37 cellular contexts compared by ENCODE assay signal in genomic region chr3:127017229-127017628, GRCh38.
"Had no signal": no experiment of that assay in that cellular context is flagged by ENCODE, and none has a peak within 500 bp of the region (broad histone marks: within the 10 kb centered on the region; RNA-seq: fewer than 3 reads in every experiment).

No MANE protein-coding gene starts in this region.

- H3K4me3 ChIP-seq: adrenal gland, cardiac muscle cell had no signal

- H3K4me3 Mint-ChIP-seq: activated B cell treated with CpG ODN at 0.5 μM for 24 hours; activated CD4-positive, alpha-beta memory T cell treated with anti-CD3 and anti-CD28 coated beads for 36 hours; activated CD4-positive, alpha-beta T cell treated with anti-CD3 and anti-CD28 coated beads, Interleukin-2, amount 10 ng/mL, durations not matched to agents 24 days and 14 days; activated CD8-positive, alpha-beta T cell treated with anti-CD3 and anti-CD28 coated beads for 36 hours; activated naive CD4-positive, alpha-beta T cell treated with anti-CD3 and anti-CD28 coated beads for 36 hours; activated naive CD8-positive, alpha-beta T cell treated with anti-CD3 and anti-CD28 coated beads for 36 hours; activated T-cell treated with anti-CD3 and anti-CD28 coated beads, Interleukin-2, amount 50 U/mL, for 4 hours; activated T-cell treated with anti-CD3 and anti-CD28 coated beads, Interleukin-2, amount 50 U/mL, for 72 hours; activated T-helper 1 cell treated with anti-CD3 and anti-CD28 coated beads, Interleukin-12 subunit alpha, Interleukin-12 subunit beta, Interleukin-2, Interleukin-4 antibody, amounts not matched to agents 30 ng/mL and 10 ng/mL and 1 ng/mL, durations not matched to agents 14 hours and 24 hours and 36 hours; activated T-helper 17 cell treated with anti-CD3 and anti-CD28 coated beads, Interleukin-2, amount 50 U/mL, for 72 hours; brain; central memory CD8-positive, alpha-beta T cell; T-helper 1 cell treated with Interleukin-12 subunit alpha and Interleukin-12 subunit beta and Interleukin-4 antibody, amounts not matched to agents 30 μg/mL and 1 μg/mL, for 36 hours; T-helper 2 cell treated with Interferon-gamma antibody and Interleukin-4, amounts not matched to agents 5 μg/mL and 100 μg/mL, for 36 hours had no signal

- H3K9me3 ChIP-seq: adrenal gland had no signal

- ATAC-seq: activated CD8-positive, alpha-beta T cell treated with anti-CD3 and anti-CD28 coated beads for 36 hours; activated naive CD4-positive, alpha-beta T cell treated with anti-CD3 and anti-CD28 coated beads, Interleukin-2, amount 50 U/mL, for 72 hours; activated T-cell treated with anti-CD3 and anti-CD28 coated beads, Interleukin-2, amount 50 U/mL, for 4 hours; activated T-cell treated with anti-CD3 and anti-CD28 coated beads, Interleukin-2, amount 50 U/mL, for 72 hours; activated T-helper 17 cell treated with anti-CD3 and anti-CD28 coated beads, Interleukin-2, amount 50 U/mL, for 72 hours had no signal

- DNase-seq: activated B cell treated with CpG ODN at 0.5 μM for 24 hours; activated CD4-positive, alpha-beta memory T cell treated with anti-CD3 and anti-CD28 coated beads for 36 hours; activated CD4-positive, alpha-beta T cell treated with anti-CD3 and anti-CD28 coated beads for 4 hours; activated CD4-positive, alpha-beta T cell treated with anti-CD3 and anti-CD28 coated beads, Interleukin-2, amount 10 ng/mL, durations not matched to agents 24 days and 14 days; activated CD4-positive, alpha-beta T cell treated with anti-CD3 and anti-CD28 coated beads, Interleukin-2, amount 50 U/mL, for 1 hour; activated CD4-positive, alpha-beta T cell treated with anti-CD3 and anti-CD28 coated beads, Interleukin-2, amount 50 U/mL, for 4 hours; activated CD4-positive, CD25-positive, alpha-beta regulatory T cell treated with anti-CD3 and anti-CD28 coated beads, Interleukin-2, amount 50 U/mL, for 72 hours; activated CD8-positive, alpha-beta memory T cell treated with anti-CD3 and anti-CD28 coated beads, Interleukin-2, amount 50 U/mL, for 4 hours; activated CD8-positive, alpha-beta T cell treated with anti-CD3 and anti-CD28 coated beads for 36 hours; activated effector memory CD4-positive, alpha-beta T cell treated with anti-CD3 and anti-CD28 coated beads, Interleukin-2, amount 50 U/mL, for 16 hours; activated gamma-delta T cell treated with Interleukin-2 at 50 U/mL for 16 hours; activated naive CD4-positive, alpha-beta T cell; activated naive CD4-positive, alpha-beta T cell treated with anti-CD3 and anti-CD28 coated beads for 36 hours; activated naive CD4-positive, alpha-beta T cell treated with anti-CD3 and anti-CD28 coated beads, Interleukin-2, amount 50 U/mL, for 16 hours; activated naive CD8-positive, alpha-beta T cell treated with anti-CD3 and anti-CD28 coated beads for 36 hours; activated T-cell treated with anti-CD3 and anti-CD28 coated beads for 4 hours; activated T-cell treated with anti-CD3 and anti-CD28 coated beads, Interleukin-2, amount 50 U/mL, for 1 hour; activated T-cell treated with anti-CD3 and anti-CD28 coated beads, Interleukin-2, amount 50 U/mL, for 4 hours; activated T-cell treated with anti-CD3 and anti-CD28 coated beads, Interleukin-2, amount 50 U/mL, for 72 hours; adrenal gland; amniotic stem cell; aorta; caudate nucleus; T-helper 1 cell; T-helper 2 cell; T-helper 9 cell had no signal

- H3K27ac Mint-ChIP-seq: activated B cell treated with CpG ODN at 0.5 μM for 24 hours; activated CD4-positive, alpha-beta memory T cell treated with anti-CD3 and anti-CD28 coated beads for 36 hours; activated CD4-positive, alpha-beta T cell treated with anti-CD3 and anti-CD28 coated beads, Interleukin-2, amount 10 ng/mL, durations not matched to agents 24 days and 14 days; activated CD8-positive, alpha-beta T cell treated with anti-CD3 and anti-CD28 coated beads for 36 hours; activated naive CD4-positive, alpha-beta T cell treated with anti-CD3 and anti-CD28 coated beads for 36 hours; activated naive CD8-positive, alpha-beta T cell treated with anti-CD3 and anti-CD28 coated beads for 36 hours; activated T-cell treated with anti-CD3 and anti-CD28 coated beads, Interleukin-2, amount 50 U/mL, for 72 hours; activated T-helper 1 cell treated with anti-CD3 and anti-CD28 coated beads, Interleukin-12 subunit alpha, Interleukin-12 subunit beta, Interleukin-2, Interleukin-4 antibody, amounts not matched to agents 30 ng/mL and 10 ng/mL and 1 ng/mL, durations not matched to agents 14 hours and 24 hours and 36 hours; activated T-helper 17 cell treated with anti-CD3 and anti-CD28 coated beads, Interleukin-2, amount 50 U/mL, for 72 hours; T-helper 1 cell treated with Interleukin-12 subunit alpha and Interleukin-12 subunit beta and Interleukin-4 antibody, amounts not matched to agents 30 μg/mL and 1 μg/mL, for 36 hours; T-helper 2 cell treated with Interferon-gamma antibody and Interleukin-4, amounts not matched to agents 5 μg/mL and 100 μg/mL, for 36 hours had no signal

- H3K27me3 ChIP-seq: adrenal gland, cardiac muscle cell had no signal

- H3K36me3 Mint-ChIP-seq: activated naive CD8-positive, alpha-beta T cell treated with anti-CD3 and anti-CD28 coated beads for 36 hours had no signal

- H3K27ac ChIP-seq: adrenal gland, cardiac muscle cell, VCaP had no signal

- H3K4me1 ChIP-seq: adrenal gland had no signal

- H3K27me3 Mint-ChIP-seq: activated B cell treated with CpG ODN at 0.5 μM for 24 hours; activated CD4-positive, alpha-beta memory T cell treated with anti-CD3 and anti-CD28 coated beads for 36 hours; activated CD4-positive, alpha-beta T cell treated with anti-CD3 and anti-CD28 coated beads, Interleukin-2, amount 10 ng/mL, durations not matched to agents 24 days and 14 days; activated CD8-positive, alpha-beta T cell treated with anti-CD3 and anti-CD28 coated beads for 36 hours; activated naive CD8-positive, alpha-beta T cell treated with anti-CD3 and anti-CD28 coated beads for 36 hours; activated T-helper 17 cell treated with anti-CD3 and anti-CD28 coated beads, Interleukin-2, amount 50 U/mL, for 72 hours; brain; central memory CD8-positive, alpha-beta T cell had no signal

- H3K9me3 Mint-ChIP-seq: activated B cell treated with CpG ODN at 0.5 μM for 24 hours; activated CD4-positive, alpha-beta memory T cell treated with anti-CD3 and anti-CD28 coated beads for 36 hours; activated CD4-positive, alpha-beta T cell treated with anti-CD3 and anti-CD28 coated beads, Interleukin-2, amount 10 ng/mL, durations not matched to agents 24 days and 14 days; activated CD8-positive, alpha-beta T cell treated with anti-CD3 and anti-CD28 coated beads for 36 hours; activated naive CD4-positive, alpha-beta T cell treated with anti-CD3 and anti-CD28 coated beads for 36 hours; activated naive CD4-positive, alpha-beta T cell treated with anti-CD3 and anti-CD28 coated beads, Interleukin-2, amount 50 U/mL, for 72 hours; activated naive CD8-positive, alpha-beta T cell treated with anti-CD3 and anti-CD28 coated beads for 36 hours; activated T-cell treated with anti-CD3 and anti-CD28 coated beads, Interleukin-2, amount 50 U/mL, for 4 hours; activated T-cell treated with anti-CD3 and anti-CD28 coated beads, Interleukin-2, amount 50 U/mL, for 72 hours; activated T-helper 1 cell treated with anti-CD3 and anti-CD28 coated beads, Interleukin-12 subunit alpha, Interleukin-12 subunit beta, Interleukin-2, Interleukin-4 antibody, amounts not matched to agents 30 ng/mL and 10 ng/mL and 1 ng/mL, durations not matched to agents 14 hours and 24 hours and 36 hours; activated T-helper 17 cell treated with anti-CD3 and anti-CD28 coated beads, Interleukin-2, amount 50 U/mL, for 72 hours; brain; central memory CD8-positive, alpha-beta T cell; T-helper 1 cell treated with Interleukin-12 subunit alpha and Interleukin-12 subunit beta and Interleukin-4 antibody, amounts not matched to agents 30 μg/mL and 1 μg/mL, for 36 hours; T-helper 2 cell treated with Interferon-gamma antibody and Interleukin-4, amounts not matched to agents 5 μg/mL and 100 μg/mL, for 36 hours had no signal

- H3K4me1 Mint-ChIP-seq: activated CD4-positive, alpha-beta T cell treated with anti-CD3 and anti-CD28 coated beads, Interleukin-2, amount 10 ng/mL, durations not matched to agents 24 days and 14 days; activated naive CD8-positive, alpha-beta T cell treated with anti-CD3 and anti-CD28 coated beads for 36 hours; activated T-helper 17 cell treated with anti-CD3 and anti-CD28 coated beads, Interleukin-2, amount 50 U/mL, for 72 hours; central memory CD8-positive, alpha-beta T cell had no signal

- FAIRE-seq: bronchial epithelial cell, TTC549 had no signal
